14 cellular contexts compared by ENCODE assay signal in the genomic region with DNA sequence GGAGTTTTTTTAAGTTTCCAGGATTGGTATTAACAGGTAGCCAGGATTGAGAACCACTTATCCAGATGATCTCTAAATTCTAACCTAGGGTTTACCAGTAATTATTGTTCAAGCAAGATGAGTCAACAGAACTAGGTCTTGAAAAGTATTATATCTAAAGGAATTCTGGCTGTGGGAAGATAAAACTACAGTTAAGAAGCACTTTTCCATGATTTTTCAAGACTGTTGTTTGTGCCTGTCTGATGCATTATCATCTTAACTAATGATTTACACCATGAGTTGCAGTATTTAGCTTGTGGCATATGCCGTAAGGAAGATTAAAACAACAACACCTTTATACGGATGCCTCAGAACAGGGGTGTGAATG.
DNase-seq lines count a peak whose midpoint lies in the region; ATAC-seq, FAIRE-seq and TF ChIP-seq lines count a peak whose summit lies in the region.
"Had no signal": no experiment of that assay in that cellular context is flagged by ENCODE, and none has a peak within 500 bp of the region (broad histone marks: within the 10 kb centered on the region; RNA-seq: fewer than 3 reads in every experiment).

No MANE protein-coding gene starts in this region.

- no peak for ATAC-seq in stimulated activated memory B cell treated with anti-CD40 and anti-IgM and Interleukin-4, amounts not matched to agents 10 μg/mL and 1 μg/mL and 100 μg/mL, for 72 hours
- no peak for ATAC-seq in activated CD4-positive, CD25-positive, alpha-beta regulatory T cell treated with anti-CD3 and anti-CD28 coated beads, Interleukin-2, amount 50 U/mL, for 24 hours
- ATAC-seq: GM12878 had no signal

- TF ChIP-seq CTCF in SK-N-SH (IDR thresholded peaks at IDR 0.05) (no peak), hepatocyte (IDR thresholded peaks at IDR 0.05; ENCODE audit: poor library complexity) (no peak)

- no peaks in the 10 kb centered on the region for H3K27me3 Mint-ChIP-seq in stimulated activated memory B cell treated with anti-CD40 and anti-IgM and Interleukin-4, amounts not matched to agents 10 μg/mL and 1 μg/mL and 100 μg/mL, for 72 hours

- no peak overlapping the region for H3K4me3 ChIP-seq in SK-N-SH (ENCODE audit: low read depth in 2 of 2, low read length in 1 of 2)
- no peak overlapping the region for H3K4me3 ChIP-seq in hepatocyte
- H3K4me3 ChIP-seq: GM12878 had no signal

- CTCF ChIA-PET in SK-N-SH (lab: Yijun Ruan, JAX): no interaction called here

- H4K20me1 ChIP-seq in SK-N-SH (ENCODE audit: insufficient read depth) (no peaks in the 10 kb centered on the region), hepatocyte (ENCODE audit: insufficient read depth, poor library complexity, severe bottlenecking) (no peaks in the 10 kb centered on the region)

- H3K27ac ChIP-seq in SK-N-SH (ENCODE audit: low read depth in 2 of 2, low read length in 1 of 2): peak overlapping the region; percentile 62 to 64; a peak in 3 of 4 replicates
- peak overlapping the region; percentile 72 for H3K27ac ChIP-seq in hepatocyte
- H3K27ac ChIP-seq: RWPE1 had no signal

- 74% methylated on average over 2 of the region's 2 CpGs for WGBS in SK-N-SH (ENCODE audit: low lambda C conversion rate)
- WGBS in hepatocyte (ENCODE audit: low lambda C conversion rate, missing lambda C conversion rate): 59% methylated on average over 2 of the region's 2 CpGs

- TF ChIP-seq EP300 in SK-N-SH (IDR thresholded peaks at IDR 0.05; ENCODE audit: borderline replicate concordance in 1 of 2, low read depth in 1 of 2, low read length in 1 of 2): peak in 1 of 2 experiments; percentile 42; a peak in 1 of 4 replicates

- H3K4me3 Mint-ChIP-seq in stimulated activated memory B cell treated with anti-CD40 and anti-IgM and Interleukin-4, amounts not matched to agents 10 μg/mL and 1 μg/mL and 100 μg/mL, for 72 hours: peak overlapping the region; percentile 55
- H3K4me3 Mint-ChIP-seq: CD14-positive monocyte; T-helper 1 cell treated with Interleukin-12 subunit alpha and Interleukin-12 subunit beta and Interleukin-4 antibody, amounts not matched to agents 30 μg/mL and 1 μg/mL, for 36 hours had no signal

- no peak overlapping the region for H2AFZ ChIP-seq in SK-N-SH (ENCODE audit: low read depth)
- H2AFZ ChIP-seq in hepatocyte: no peak overlapping the region

- peak overlapping the region; percentile 78 for H3K27ac Mint-ChIP-seq in stimulated activated memory B cell treated with anti-CD40 and anti-IgM and Interleukin-4, amounts not matched to agents 10 μg/mL and 1 μg/mL and 100 μg/mL, for 72 hours
- H3K27ac Mint-ChIP-seq: CD14-positive monocyte; T-helper 1 cell treated with Interleukin-12 subunit alpha and Interleukin-12 subunit beta and Interleukin-4 antibody, amounts not matched to agents 30 μg/mL and 1 μg/mL, for 36 hours had no signal

- H3K4me1 Mint-ChIP-seq in stimulated activated memory B cell treated with anti-CD40 and anti-IgM and Interleukin-4, amounts not matched to agents 10 μg/mL and 1 μg/mL and 100 μg/mL, for 72 hours: peaks cover 50% of the 10 kb centered on the region
- H3K4me1 Mint-ChIP-seq: CD14-positive monocyte had no signal

- H3K4me2 ChIP-seq in SK-N-SH: peak overlapping the region; percentile 16; the same call in 1 of the 2 replicates
- peak overlapping the region; percentile 48 for H3K4me2 ChIP-seq in hepatocyte

- no peaks in the 10 kb centered on the region for H3K36me3 ChIP-seq in SK-N-SH (replicated peaks in 1 of 2; ENCODE audit: control insufficient read depth in 1 of 2, insufficient read depth in 2 of 2, low read length in 1 of 2)
- no peaks in the 10 kb centered on the region for H3K36me3 ChIP-seq in hepatocyte (replicated peaks; ENCODE audit: insufficient read depth, low read depth)

- H3F3A ChIP-seq in SK-N-SH (replicated peaks; ENCODE audit: insufficient read depth): peaks cover 12% of the 10 kb centered on the region

- FAIRE-seq in GM12891 (lab: Jason Lieb, UNC): peak; percentile 33
- FAIRE-seq: GM12878 had no signal

- H3K79me2 ChIP-seq in SK-N-SH (ENCODE audit: insufficient read depth) (no peaks in the 10 kb centered on the region), hepatocyte (no peaks in the 10 kb centered on the region)

- H3K36me3 Mint-ChIP-seq in stimulated activated memory B cell treated with anti-CD40 and anti-IgM and Interleukin-4, amounts not matched to agents 10 μg/mL and 1 μg/mL and 100 μg/mL, for 72 hours: peaks cover 19% of the 10 kb centered on the region
- H3K36me3 Mint-ChIP-seq: CD14-positive monocyte had no signal

- POLR2A ChIA-PET in SK-N-SH (lab: Yijun Ruan, JAX): no interaction called here

- H3K9me2 ChIP-seq in SK-N-SH: no peaks in the 10 kb centered on the region
- H3K9me2 ChIP-seq in hepatocyte (replicated peaks; ENCODE audit: insufficient read depth): no peaks in the 10 kb centered on the region

- H3K27me3 ChIP-seq in SK-N-SH (ENCODE audit: insufficient read depth): no peaks in the 10 kb centered on the region
- H3K27me3 ChIP-seq in hepatocyte: no peaks in the 10 kb centered on the region

- H3K9me3 ChIP-seq in SK-N-SH (no peaks in the 10 kb centered on the region), hepatocyte (ENCODE audit: low read depth) (no peaks in the 10 kb centered on the region)

- DNase-seq in GM12891 (ENCODE audit: insufficient read length, low spot score): no peak
- DNase-seq in SK-N-SH: no peak
- DNase-seq in hepatocyte (ENCODE audit: low spot score): no peak
- no peak for DNase-seq in NCI-H2107 (lab: John Stamatoyannopoulos, UW)
- no peak for DNase-seq in iPS-NIHi11 (ENCODE audit: low spot score)
- DNase-seq: AML-193, NCI-H2081 treated with DMSO at 0.1 percent for 48 hours, NCI-H510A had no signal

- TF ChIP-seq POLR2A in GM12891 (IDR thresholded peaks at IDR 0.05; ENCODE audit: low read depth, low read length): no peak

- H3K9ac ChIP-seq in SK-N-SH: no peak overlapping the region

- H3K4me1 ChIP-seq in SK-N-SH (ENCODE audit: control insufficient read depth in 1 of 2, insufficient read depth in 2 of 2, low read depth in 1 of 2, low read length in 1 of 2) (peaks cover 15 to 36% of the 10 kb centered on the region in 2 experiments; a peak in 3 of 4 replicates), hepatocyte (ENCODE audit: insufficient read depth) (peaks cover 18% of the 10 kb centered on the region)

- H3K9me3 Mint-ChIP-seq in stimulated activated memory B cell treated with anti-CD40 and anti-IgM and Interleukin-4, amounts not matched to agents 10 μg/mL and 1 μg/mL and 100 μg/mL, for 72 hours: peaks cover 8% of the 10 kb centered on the region
- H3K9me3 Mint-ChIP-seq: T-helper 1 cell treated with Interleukin-12 subunit alpha and Interleukin-12 subunit beta and Interleukin-4 antibody, amounts not matched to agents 30 μg/mL and 1 μg/mL, for 36 hours had no signal

- TF ChIP-seq RAD21 in SK-N-SH (IDR thresholded peaks at IDR 0.05; ENCODE audit: low read length): no peak

TF ChIP-seq in GM12891, 5 proteins besides CTCF, POLR2A, EP300 and RAD21:
- TF ChIP-seq SPI1 (IDR thresholded peaks at IDR 0.05; ENCODE audit: low read depth, low read length): no peak
- TF ChIP-seq POLR2AphosphoS5 (IDR thresholded peaks at IDR 0.05; ENCODE audit: low read depth, low read length): no peak
- no peak for TF ChIP-seq PAX5 (IDR thresholded peaks at IDR 0.05; ENCODE audit: insufficient read depth, low read length, severe bottlenecking)
- no peak for TF ChIP-seq TAF1 (IDR thresholded peaks at IDR 0.05; ENCODE audit: low read depth, low read length)
- no peak for TF ChIP-seq POU2F2 (IDR thresholded peaks at IDR 0.05; ENCODE audit: low read depth, low read length)
TF ChIP-seq in GM12891: peak in this region for 0.

TF ChIP-seq in SK-N-SH, 30 proteins besides CTCF, POLR2A, EP300 and RAD21:
- TF ChIP-seq, protein P1, sequence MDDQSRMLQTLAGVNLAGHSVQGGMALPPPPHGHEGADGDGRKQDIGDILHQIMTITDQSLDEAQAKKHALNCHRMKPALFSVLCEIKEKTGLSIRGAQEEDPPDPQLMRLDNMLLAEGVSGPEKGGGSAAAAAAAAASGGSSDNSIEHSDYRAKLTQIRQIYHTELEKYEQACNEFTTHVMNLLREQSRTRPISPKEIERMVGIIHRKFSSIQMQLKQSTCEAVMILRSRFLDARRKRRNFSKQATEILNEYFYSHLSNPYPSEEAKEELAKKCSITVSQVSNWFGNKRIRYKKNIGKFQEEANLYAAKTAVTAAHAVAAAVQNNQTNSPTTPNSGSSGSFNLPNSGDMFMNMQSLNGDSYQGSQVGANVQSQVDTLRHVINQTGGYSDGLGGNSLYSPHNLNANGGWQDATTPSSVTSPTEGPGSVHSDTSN (IDR thresholded peaks at IDR 0.05): peak; percentile 50
- peak; percentile 9; the same call in 1 of the 2 replicates for TF ChIP-seq TEAD4 (IDR thresholded peaks at IDR 0.05; ENCODE audit: borderline replicate concordance, insufficient read depth)
- peak; percentile 37; the same call in 1 of the 2 replicates for TF ChIP-seq FOSL2 (IDR thresholded peaks at IDR 0.05; ENCODE audit: borderline replicate concordance, low read depth)
- no peak for TF ChIP-seq FOXJ3 (CRISPR knock-in tag; IDR thresholded peaks at IDR 0.05)
TF ChIP-seq in SK-N-SH: peak in this region for 3.
